ENCODE assay signal across 8 cellular contexts in the genomic region with DNA sequence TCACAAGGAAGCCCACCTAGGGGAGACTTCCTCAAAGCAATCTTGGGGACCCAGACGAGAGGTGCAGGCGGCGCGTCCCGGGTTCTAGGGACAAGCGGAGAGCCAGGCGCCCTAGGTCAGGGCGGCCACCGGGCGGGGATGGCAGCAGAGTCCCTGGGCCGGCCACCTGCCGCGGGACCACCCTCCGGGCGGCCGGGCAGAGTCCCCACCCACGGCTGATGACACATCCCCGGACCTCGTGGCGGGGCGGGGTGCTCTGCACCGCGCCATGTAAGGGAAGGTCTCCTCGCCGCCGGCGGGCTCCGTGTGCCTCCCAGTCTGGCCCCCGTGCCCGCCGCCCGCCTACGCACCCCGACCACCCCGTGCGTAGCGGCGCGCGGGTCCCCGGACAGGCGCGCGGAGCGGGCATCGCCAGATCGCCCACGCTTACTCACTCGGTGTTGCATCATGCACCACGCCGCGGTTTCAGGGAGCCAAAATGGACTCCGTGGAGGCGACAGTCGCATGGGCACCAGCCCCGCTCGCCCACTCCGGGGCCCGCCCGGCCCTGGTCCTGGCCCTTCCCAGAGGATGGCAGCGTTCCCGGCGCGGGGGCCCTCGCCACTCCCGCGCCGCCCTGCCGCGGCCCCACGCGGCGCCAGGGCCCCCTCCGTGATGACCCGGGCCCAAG. TPM values are rescaled to one million over a fixed set of nuclear protein-coding genes. Genes with fewer than 3 reads are reported as not detected.
DNase-seq lines count a peak whose midpoint lies in the region; ATAC-seq and TF ChIP-seq lines count a peak whose summit lies in the region.

No MANE protein-coding gene starts in this region.

- no peak overlapping the region for H3K23ac ChIP-seq in trophoblast cell (ENCODE audit: low read length)

- no peaks in the 10 kb centered on the region for H3K27me3 Mint-ChIP-seq in activated naive CD4-positive, alpha-beta T cell treated with anti-CD3 and anti-CD28 coated beads, Interleukin-2, amount 10 ng/mL, durations not matched to agents 7 days and 5 days
- peaks cover 7% of the 10 kb centered on the region for H3K27me3 Mint-ChIP-seq in glutamatergic neuron (ENCODE audit: unreplicated experiment)

- no peak for TF ChIP-seq EP300 in upper lobe of left lung (IDR thresholded peaks at IDR 0.05)

- peak overlapping the region; percentile 43 for H4K8ac ChIP-seq in trophoblast cell (ENCODE audit: low read depth, low read length)

- peaks cover 10% of the 10 kb centered on the region for H3K36me3 Mint-ChIP-seq in activated naive CD4-positive, alpha-beta T cell treated with anti-CD3 and anti-CD28 coated beads, Interleukin-2, amount 10 ng/mL, durations not matched to agents 7 days and 5 days
- peaks cover 5% of the 10 kb centered on the region for H3K36me3 Mint-ChIP-seq in glutamatergic neuron (ENCODE audit: unreplicated experiment)

- peak overlapping the region; percentile 71 for H2BK5ac ChIP-seq in trophoblast cell (ENCODE audit: low read depth, low read length, poor library complexity)

- H3K27ac ChIP-seq in trophoblast cell (ENCODE audit: low read depth, low read length) (peak overlapping the region; percentile 73), upper lobe of left lung (peak overlapping the region; percentile 70 to 84 (median 78))

- H3K9me3 Mint-ChIP-seq in activated naive CD4-positive, alpha-beta T cell treated with anti-CD3 and anti-CD28 coated beads, Interleukin-2, amount 10 ng/mL, durations not matched to agents 7 days and 5 days = no peaks in the 10 kb centered on the region
- H3K9me3 Mint-ChIP-seq in glutamatergic neuron (ENCODE audit: unreplicated experiment) = peaks cover 9% of the 10 kb centered on the region

- ATAC-seq in GM19035 (IDR thresholded peaks at IDR 0.05; ENCODE audit: unreplicated experiment) (peak; percentile 45), HG03159 (IDR thresholded peaks at IDR 0.05; ENCODE audit: unreplicated experiment) (peak; percentile 43), upper lobe of left lung (ENCODE audit: low FRiP score in 2 of 2) (peak; percentile 23 to 83)

- CTCF ChIA-PET in BJ (lab: Yijun Ruan, JAX) = interaction anchor here (2.3 kb wide), 1 partner anchor 87 kb away, joined by 10 read pairs; no protein-coding TSS in a partner anchor
- CTCF ChIA-PET in activated naive CD4-positive, alpha-beta T cell treated with anti-CD3 and anti-CD28 coated beads, Interleukin-2, amount 10 ng/mL, durations not matched to agents 7 days and 5 days (lab: Charles Lee) = no interaction called here

- DNase-seq in BJ (ENCODE audit: low read depth) (no peak), glutamatergic neuron (peak; percentile 63), trophoblast cell (peak; percentile 70 to 83), upper lobe of left lung (peak; percentile 57 to 92)
- peak; percentile 75 for DNase-seq in activated naive CD4-positive, alpha-beta T cell treated with anti-CD3 and anti-CD28 coated beads, Interleukin-2, amount 10 ng/mL, durations not matched to agents 7 days and 5 days

- peaks cover 9 to 13% of the 10 kb centered on the region in 2 experiments for H3K4me1 ChIP-seq in trophoblast cell (ENCODE audit: control insufficient read depth in 1 of 2, insufficient read depth in 2 of 2, low read length in 2 of 2)
- H3K4me1 ChIP-seq in upper lobe of left lung = peaks cover 0 to 25% (median 4%) of the 10 kb centered on the region in 4 donors

- H3K9ac ChIP-seq in trophoblast cell (ENCODE audit: low read length) = peak overlapping the region; percentile 82

- H2AFZ ChIP-seq in trophoblast cell (ENCODE audit: insufficient read depth, low read length, poor library complexity) = peak overlapping the region; percentile 77

- peak overlapping the region; percentile 93 for H3K27ac Mint-ChIP-seq in activated naive CD4-positive, alpha-beta T cell treated with anti-CD3 and anti-CD28 coated beads, Interleukin-2, amount 10 ng/mL, durations not matched to agents 7 days and 5 days
- peak overlapping the region; percentile 87 for H3K27ac Mint-ChIP-seq in glutamatergic neuron (ENCODE audit: unreplicated experiment)

- H3K4ac ChIP-seq in trophoblast cell (ENCODE audit: low read depth, low read length) = peak overlapping the region; percentile 73

- H3K4me3 ChIP-seq in BJ (ENCODE audit: low read depth, low read length) = peak overlapping the region; percentile 92
- H3K4me3 ChIP-seq in trophoblast cell (ENCODE audit: low read depth, low read length) = peak overlapping the region; percentile 81
- peak overlapping the region; percentile 72 to 91 (median 76) for H3K4me3 ChIP-seq in upper lobe of left lung

- H2BK12ac ChIP-seq in trophoblast cell (ENCODE audit: low read length) = peak overlapping the region; percentile 63

- H3K4me3 Mint-ChIP-seq in activated naive CD4-positive, alpha-beta T cell treated with anti-CD3 and anti-CD28 coated beads, Interleukin-2, amount 10 ng/mL, durations not matched to agents 7 days and 5 days = peak overlapping the region; percentile 88
- peak overlapping the region; percentile 92 for H3K4me3 Mint-ChIP-seq in glutamatergic neuron (ENCODE audit: unreplicated experiment)

- TF ChIP-seq POLR2A in Raji (IDR thresholded peaks at IDR 0.05; ENCODE audit: insufficient read depth, low read depth, low read length) (peak; percentile 56), upper lobe of left lung (IDR thresholded peaks at IDR 0.05) (peak in 1 of 4 donors; percentile 27)

- TF ChIP-seq CTCF in BJ (IDR thresholded peaks at IDR 0.05; ENCODE audit: insufficient read depth, low read depth, low read length) (no peak), glutamatergic neuron (IDR thresholded peaks at IDR 0.05; ENCODE audit: partially characterized antibody, unreplicated experiment) (no peak), upper lobe of left lung (IDR thresholded peaks at IDR 0.05) (no peak)

- H3K79me1 ChIP-seq in trophoblast cell (ENCODE audit: low read length) = peaks cover 16% of the 10 kb centered on the region

- H3K27me3 ChIP-seq in BJ (ENCODE audit: control insufficient read depth, insufficient read depth, low read length) (no peaks in the 10 kb centered on the region), trophoblast cell (ENCODE audit: insufficient read depth, low read length) (no peaks in the 10 kb centered on the region), upper lobe of left lung (no peaks in the 10 kb centered on the region)

- H3K4me2 ChIP-seq in trophoblast cell (ENCODE audit: low read length) = peak overlapping the region; percentile 64

- POLR2A ChIA-PET in BJ (lab: Charles Lee) = no interaction called here

- H4K91ac ChIP-seq in trophoblast cell (ENCODE audit: low read depth, low read length) = peak overlapping the region; percentile 86

- H3K14ac ChIP-seq in trophoblast cell (ENCODE audit: low read length) = peak overlapping the region; percentile 72

- H3K36me3 ChIP-seq in BJ (ENCODE audit: control insufficient read depth, insufficient read depth, low read length) = no peaks in the 10 kb centered on the region
- no peaks in the 10 kb centered on the region for H3K36me3 ChIP-seq in trophoblast cell (ENCODE audit: control insufficient read depth in 1 of 2, insufficient read depth in 2 of 2, low read length in 2 of 2)
- H3K36me3 ChIP-seq in upper lobe of left lung = no peaks in the 10 kb centered on the region

- H3K79me2 ChIP-seq in trophoblast cell (ENCODE audit: control insufficient read depth, insufficient read depth, low read length, poor library complexity) = peaks cover 17% of the 10 kb centered on the region

- H3K9me3 ChIP-seq in trophoblast cell (ENCODE audit: insufficient read depth, low read depth, low read length) (no peaks in the 10 kb centered on the region), upper lobe of left lung (no peaks in the 10 kb centered on the region)

- WGBS in trophoblast cell (ENCODE audit: extremely low coverage, insufficient coverage, insufficient read length) = no CpG with 5 or more reads among the region's 75 CpGs
- 1 to 4% methylated on average over 17 to 35 of the region's 75 CpGs for WGBS in upper lobe of left lung, 2 donors

- H4K12ac ChIP-seq in trophoblast cell (ENCODE audit: low read depth, low read length) = peak overlapping the region; percentile 29

- H3K4me1 Mint-ChIP-seq in activated naive CD4-positive, alpha-beta T cell treated with anti-CD3 and anti-CD28 coated beads, Interleukin-2, amount 10 ng/mL, durations not matched to agents 7 days and 5 days = peaks cover 53% of the 10 kb centered on the region
- H3K4me1 Mint-ChIP-seq in glutamatergic neuron (ENCODE audit: low read depth, unreplicated experiment) = peaks cover 18% of the 10 kb centered on the region

- H2BK120ac ChIP-seq in trophoblast cell (ENCODE audit: insufficient read depth, low read length, poor library complexity) = peak overlapping the region; percentile 86

- H2AK5ac ChIP-seq in trophoblast cell (ENCODE audit: low read length) = peak overlapping the region; percentile 61

- peak overlapping the region; percentile 96 for H3K18ac ChIP-seq in trophoblast cell (ENCODE audit: low read length)

RNA-seq across cellular contexts. Expression of a gene that starts 0.6 kb away (rescaled TPM):
- 17.8 and 43.2 TPM in 2 replicates for polyA plus RNA-seq in BJ (2011; rRNA removed)
- 43.2 and 64.7 TPM in 2 replicates for polyA minus RNA-seq in BJ (2011; rRNA and poly(A)+ RNA removed)
- total RNA-seq in glutamatergic neuron (ENCODE audit: unreplicated experiment) (89.8 TPM), upper lobe of left lung (10 to 100 TPM in 5 of 6 donors, 1 to 10 TPM in 1; 2.1 to 38.0 (median 21.5) TPM)
- 42.5 and 45.6 TPM in 2 replicates for polyA plus RNA-seq in trophoblast cell (2013)
